9 cellular contexts compared by ENCODE assay signal in genomic region chr6:14118444-14118843, GRCh38. TPM values are rescaled to one million over a fixed set of nuclear protein-coding genes. Genes with fewer than 3 reads are reported as not detected.
A peak's percentile ranks its signal among the peaks of the same experiment; 100 is the strongest.
DNase-seq lines count a peak whose midpoint lies in the region; ATAC-seq and TF ChIP-seq lines count a peak whose summit lies in the region.
"Had no signal": no experiment of that assay in that cellular context is flagged by ENCODE, and none has a peak within 500 bp of the region (broad histone marks: within the 10 kb centered on the region; RNA-seq: fewer than 3 reads in every experiment).

No MANE protein-coding gene starts in this region.

- H3K9ac ChIP-seq in mammary epithelial cell (ENCODE audit: insufficient read depth, low read length) (no peak overlapping the region), neural cell (ENCODE audit: low read length) (peak overlapping the region; percentile 68)

- no peaks in the 10 kb centered on the region for H3K79me2 ChIP-seq in mammary epithelial cell (ENCODE audit: insufficient read depth, low read length)
- H3K79me2 ChIP-seq in neural cell (replicated peaks; ENCODE audit: insufficient read depth, low read length): no peaks in the 10 kb centered on the region

- peaks cover 5% of the 10 kb centered on the region for H3K4me1 ChIP-seq in mammary epithelial cell (ENCODE audit: insufficient read depth, low read length)

- 100% methylated on average over 2 of the region's 2 CpGs for WGBS in mammary epithelial cell (ENCODE audit: low coverage, missing lambda C conversion rate)

- H3K36me3 Mint-ChIP-seq in Calu3 (ENCODE audit: insufficient read depth, unreplicated experiment): peaks cover 14% of the 10 kb centered on the region

- H2AFZ ChIP-seq in mammary epithelial cell (ENCODE audit: low read depth, low read length) (no peak overlapping the region), neural cell (ENCODE audit: low read depth, low read length) (peak overlapping the region; percentile 56)

- H3K36me3 ChIP-seq in KOPT-K1 (ENCODE audit: insufficient read depth, low read length): peaks cover 40% of the 10 kb centered on the region
- no peaks in the 10 kb centered on the region for H3K36me3 ChIP-seq in mammary epithelial cell (ENCODE audit: insufficient read depth, low read length)
- no peaks in the 10 kb centered on the region for H3K36me3 ChIP-seq in neural cell (ENCODE audit: insufficient read depth, low read length)

- no peaks in the 10 kb centered on the region for H3K27me3 ChIP-seq in mammary epithelial cell (ENCODE audit: insufficient read depth, low read length)
- no peaks in the 10 kb centered on the region for H3K27me3 ChIP-seq in neural cell (ENCODE audit: insufficient read depth, low read depth, low read length)

- peak overlapping the region; percentile 82 for H3K27ac Mint-ChIP-seq in Calu3 (ENCODE audit: unreplicated experiment)

- dilution Hi-C loops in mammary epithelial cell (cut with HindIII; ENCODE audit: low sequenced_read_pairs): no loop called here

- peak overlapping the region; percentile 92 for H3K4me3 Mint-ChIP-seq in Calu3 (ENCODE audit: low read depth, unreplicated experiment)

- H3K4me2 ChIP-seq in mammary epithelial cell (ENCODE audit: insufficient read depth, low read depth, low read length) (no peak overlapping the region), neural cell (ENCODE audit: low read length) (peak overlapping the region; percentile 69)

- H4K20me1 ChIP-seq in mammary epithelial cell (ENCODE audit: insufficient read depth, low read length) (no peaks in the 10 kb centered on the region), neural cell (ENCODE audit: insufficient read depth) (no peaks in the 10 kb centered on the region)

- H3K9me3 Mint-ChIP-seq in Calu3 (ENCODE audit: low read depth, unreplicated experiment): no peaks in the 10 kb centered on the region

- H3K4me3 ChIP-seq in mammary epithelial cell (replicated peaks in 1 of 3; ENCODE audit: insufficient read depth in 1 of 3, low read depth in 2 of 3, low read length in 3 of 3): no peak overlapping the region
- H3K4me3 ChIP-seq in neural cell (ENCODE audit: low read length): peak overlapping the region; percentile 88

- CTCF ChIA-PET in Calu3 (lab: Charles Lee) (no interaction called here), mammary epithelial cell (lab: Charles Lee; ENCODE audit: low non-redundant PET) (no interaction called here)

- BruUV-seq in Calu3 (replicated peaks; lab: Mats Ljungman, UMichigan) (TSS peak; percentile 46), mammary epithelial cell (replicated peaks; lab: Mats Ljungman, UMichigan) (TSS peak; percentile 51)

- TF ChIP-seq RAD21 in neural cell (conservative IDR thresholded peaks at IDR 0.05): no peak

- no peaks in the 10 kb centered on the region for H3K9me2 ChIP-seq in neural cell (ENCODE audit: insufficient read depth, low read length)

- H3K27me3 Mint-ChIP-seq in Calu3 (ENCODE audit: unreplicated experiment): no peaks in the 10 kb centered on the region

- H3K27ac ChIP-seq in KOPT-K1 (ENCODE audit: low read depth, low read length, poor library complexity, severe bottlenecking) (peak overlapping the region; percentile 69), mammary epithelial cell (ENCODE audit: insufficient read depth, low read depth, low read length) (no peak overlapping the region), neural cell (ENCODE audit: low read length) (no peak overlapping the region)

- TF ChIP-seq POLR2A in GM18505 (IDR thresholded peaks at IDR 0.05; ENCODE audit: borderline replicate concordance, extremely low read depth, insufficient read depth, insufficient read length): no peak

- no peaks in the 10 kb centered on the region for H3F3A ChIP-seq in neural cell (ENCODE audit: insufficient read depth, low read length, poor library complexity, severe bottlenecking)

- ATAC-seq in HG03108 (IDR thresholded peaks at IDR 0.05; ENCODE audit: unreplicated experiment): no peak
- ATAC-seq in GM18505 (IDR thresholded peaks at IDR 0.05; ENCODE audit: unreplicated experiment): no peak

- DNase-seq in Calu3: no peak
- DNase-seq in mammary epithelial cell: no peak
- DNase-seq in SW 1271 (lab: John Stamatoyannopoulos, UW): no peak
- DNase-seq in midbrain (lab: John Stamatoyannopoulos, UW): no peak
- DNase-seq: right cardiac atrium had no signal

- TF ChIP-seq CTCF in Calu3 (IDR thresholded peaks at IDR 0.05; ENCODE audit: unreplicated experiment) (no peak), mammary epithelial cell (conservative IDR thresholded peaks at IDR 0.05 in 1 of 2, IDR thresholded peaks at IDR 0.05 in 1 of 2; ENCODE audit: extremely low read depth in 1 of 2, insufficient read depth in 1 of 2, low read depth in 1 of 2, low read length in 2 of 2) (no peak), neural cell (IDR thresholded peaks at IDR 0.05; ENCODE audit: poor library complexity, severe bottlenecking) (no peak)

- peaks cover 7% of the 10 kb centered on the region for H3K4me1 Mint-ChIP-seq in Calu3 (ENCODE audit: low read depth, unreplicated experiment)

- intact Hi-C loops in Calu3 (cut with micrococcal nuclease; ENCODE audit: unreplicated experiment): no loop called here
- intact Hi-C loops in mammary epithelial cell (cut with micrococcal nuclease): no loop called here

- H3K9me3 ChIP-seq in KOPT-K1 (ENCODE audit: insufficient read depth, low read length, poor library complexity, severe bottlenecking): no peaks in the 10 kb centered on the region
- no peaks in the 10 kb centered on the region for H3K9me3 ChIP-seq in mammary epithelial cell (replicated peaks; ENCODE audit: insufficient read depth, low read length)
- H3K9me3 ChIP-seq in neural cell (ENCODE audit: low read length): no peaks in the 10 kb centered on the region

- TF ChIP-seq EP300 in neural cell (conservative IDR thresholded peaks at IDR 0.05; ENCODE audit: poor library complexity, severe bottlenecking): no peak

- in situ Hi-C loops in mammary epithelial cell (cut with MboI; ENCODE audit: low sequenced_read_pairs in 2 of 2): no loop called here

TF ChIP-seq in neural cell, 6 proteins besides CTCF, POLR2A, EP300 and RAD21:
- TF ChIP-seq POLR2AphosphoS5 (IDR thresholded peaks at IDR 0.05) (no peak), EZH2 (IDR thresholded peaks at IDR 0.05; ENCODE audit: borderline replicate concordance, insufficient read depth, low read length, poor library complexity, severe bottlenecking) (no peak), REST (IDR thresholded peaks at IDR 0.05; ENCODE audit: borderline replicate concordance) (no peak), TAF1 (IDR thresholded peaks at IDR 0.05; ENCODE audit: low read depth) (no peak), SMC3 (conservative IDR thresholded peaks at IDR 0.05; ENCODE audit: poor library complexity) (no peak), MXI1 (conservative IDR thresholded peaks at IDR 0.05; ENCODE audit: poor library complexity, severe bottlenecking) (no peak)

RNA-seq across cellular contexts. Expression of gene CD83, which starts 0.9 kb away (rescaled TPM):
- 5.1 and 6.5 TPM in 2 replicates for total RNA-seq in Calu3 (2022)
- 1 to 10 TPM in 1 of 2 donors, under 1 TPM in 1; 0.83 to 4.4 TPM for total RNA-seq in mammary epithelial cell
- 1.9 TPM for polyA plus RNA-seq in mammary epithelial cell
- 1.8 TPM for polyA minus RNA-seq in mammary epithelial cell
- 15.8 and 17.0 TPM in 2 replicates for polyA plus RNA-seq in neural cell
- polyA minus RNA-seq in neural cell: 16.3 and 19.0 TPM in 2 replicates
